Comparison of ENCODE assay signal across 14 cellular contexts in the genomic region with DNA sequence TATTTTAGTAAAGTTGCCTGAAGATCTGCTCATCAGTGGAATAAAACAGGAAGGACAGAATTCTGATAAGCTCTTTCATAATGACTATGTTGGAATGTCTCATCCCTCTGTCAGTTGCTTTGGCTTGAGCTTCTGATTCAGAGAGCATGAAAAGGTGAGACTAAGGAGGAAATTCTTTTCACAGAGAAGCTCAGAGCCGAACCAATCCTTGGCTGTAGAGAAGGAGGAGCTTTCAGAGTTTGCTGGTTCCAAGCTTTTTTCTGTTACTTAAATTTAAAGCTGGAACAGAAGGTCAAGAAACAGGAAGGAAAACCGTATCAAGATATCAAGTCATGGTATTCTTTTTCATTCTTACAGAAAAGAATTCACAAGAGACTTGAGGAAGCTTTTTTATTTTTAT. TPM values are rescaled to one million over a fixed set of nuclear protein-coding genes. Genes with fewer than 3 reads are reported as not detected.
A peak's percentile ranks its signal among the peaks of the same experiment; 100 is the strongest.
DNase-seq lines count a peak whose midpoint lies in the region; ATAC-seq and TF ChIP-seq lines count a peak whose summit lies in the region.
"Had no signal": no experiment of that assay in that cellular context is flagged by ENCODE, and none has a peak within 500 bp of the region (broad histone marks: within the 10 kb centered on the region; RNA-seq: fewer than 3 reads in every experiment).

No MANE protein-coding gene starts in this region.

- peak overlapping the region; percentile 76 for H3K27ac ChIP-seq in RWPE2 (ENCODE audit: poor library complexity, severe bottlenecking)
- H3K27ac ChIP-seq: pancreas had no signal

- H3K27me3 Mint-ChIP-seq in activated naive CD8-positive, alpha-beta T cell treated with anti-CD3 and anti-CD28 coated beads for 36 hours = peaks cover 27% of the 10 kb centered on the region
- peaks cover 12% of the 10 kb centered on the region for H3K27me3 Mint-ChIP-seq in activated naive CD8-positive, alpha-beta T cell treated with anti-CD3 and anti-CD28 coated beads, Interleukin-2, amount 50 U/mL, for 24 hours
- H3K27me3 Mint-ChIP-seq in naive thymus-derived CD8-positive, alpha-beta T cell = peaks cover 6 to 31% (median 15%) of the 10 kb centered on the region in 5 donors

- peak overlapping the region; percentile 63 for H3K27ac Mint-ChIP-seq in activated naive CD8-positive, alpha-beta T cell treated with anti-CD3 and anti-CD28 coated beads for 36 hours
- no peak overlapping the region for H3K27ac Mint-ChIP-seq in activated naive CD8-positive, alpha-beta T cell treated with anti-CD3 and anti-CD28 coated beads, Interleukin-2, amount 50 U/mL, for 24 hours
- no peak overlapping the region for H3K27ac Mint-ChIP-seq in naive thymus-derived CD8-positive, alpha-beta T cell
- H3K27ac Mint-ChIP-seq: type B pancreatic cell had no signal

- peaks cover 9% of the 10 kb centered on the region for H3K4me1 ChIP-seq in RWPE2 (ENCODE audit: insufficient read depth, poor library complexity, severe bottlenecking)
- peaks cover 28% of the 10 kb centered on the region for H3K4me1 ChIP-seq in skeletal muscle satellite cell (ENCODE audit: control insufficient read depth, insufficient read depth, low read length)
- H3K4me1 ChIP-seq: pancreas had no signal

- no peak for ATAC-seq in activated naive CD8-positive, alpha-beta T cell treated with anti-CD3 and anti-CD28 coated beads, Interleukin-2, amount 50 U/mL, for 24 hours
- ATAC-seq in RWPE2 (ENCODE audit: low read depth) = peak; percentile 77
- no peak for ATAC-seq in naive thymus-derived CD8-positive, alpha-beta T cell
- ATAC-seq: pancreas had no signal

- no peak overlapping the region for H3K4me3 Mint-ChIP-seq in activated naive CD8-positive, alpha-beta T cell treated with anti-CD3 and anti-CD28 coated beads for 36 hours
- no peak overlapping the region for H3K4me3 Mint-ChIP-seq in activated naive CD8-positive, alpha-beta T cell treated with anti-CD3 and anti-CD28 coated beads, Interleukin-2, amount 50 U/mL, for 24 hours
- H3K4me3 Mint-ChIP-seq in naive thymus-derived CD8-positive, alpha-beta T cell = no peak overlapping the region
- H3K4me3 Mint-ChIP-seq: type B pancreatic cell had no signal

- H3K9me3 Mint-ChIP-seq in activated naive CD8-positive, alpha-beta T cell treated with anti-CD3 and anti-CD28 coated beads for 36 hours = no peaks in the 10 kb centered on the region
- H3K9me3 Mint-ChIP-seq in activated naive CD8-positive, alpha-beta T cell treated with anti-CD3 and anti-CD28 coated beads, Interleukin-2, amount 50 U/mL, for 24 hours = no peaks in the 10 kb centered on the region
- H3K9me3 Mint-ChIP-seq in naive thymus-derived CD8-positive, alpha-beta T cell = no peaks in the 10 kb centered on the region
- H3K9me3 Mint-ChIP-seq: type B pancreatic cell had no signal

- H3K4me1 Mint-ChIP-seq in activated naive CD8-positive, alpha-beta T cell treated with anti-CD3 and anti-CD28 coated beads for 36 hours = peaks cover 11% of the 10 kb centered on the region
- peaks cover 13% of the 10 kb centered on the region for H3K4me1 Mint-ChIP-seq in activated naive CD8-positive, alpha-beta T cell treated with anti-CD3 and anti-CD28 coated beads, Interleukin-2, amount 50 U/mL, for 24 hours
- peaks cover 4 to 10% (median 7%) of the 10 kb centered on the region in 4 donors for H3K4me1 Mint-ChIP-seq in naive thymus-derived CD8-positive, alpha-beta T cell

- TF ChIP-seq CTCF in RWPE2 (IDR thresholded peaks at IDR 0.05; ENCODE audit: poor library complexity, severe bottlenecking) = no peak
- TF ChIP-seq CTCF in fibroblast of mammary gland (conservative IDR thresholded peaks at IDR 0.05; ENCODE audit: control insufficient read depth, insufficient read depth, low read depth, low read length) = no peak

- H3K36me3 Mint-ChIP-seq in activated naive CD8-positive, alpha-beta T cell treated with anti-CD3 and anti-CD28 coated beads for 36 hours = no peaks in the 10 kb centered on the region
- H3K36me3 Mint-ChIP-seq in activated naive CD8-positive, alpha-beta T cell treated with anti-CD3 and anti-CD28 coated beads, Interleukin-2, amount 50 U/mL, for 24 hours (ENCODE audit: low read depth) = no peaks in the 10 kb centered on the region
- H3K36me3 Mint-ChIP-seq in naive thymus-derived CD8-positive, alpha-beta T cell = no peaks in the 10 kb centered on the region
- H3K36me3 Mint-ChIP-seq: type B pancreatic cell had no signal

- DNase-seq in activated naive CD8-positive, alpha-beta T cell treated with anti-CD3 and anti-CD28 coated beads for 36 hours = no peak
- no peak for DNase-seq in activated naive CD8-positive, alpha-beta T cell treated with anti-CD3 and anti-CD28 coated beads, Interleukin-2, amount 50 U/mL, for 24 hours
- DNase-seq in RWPE2 (ENCODE audit: low spot score) = no peak
- peak; percentile 72 for DNase-seq in fibroblast of mammary gland (ENCODE audit: low read depth)
- DNase-seq in NCI-H1092 (lab: John Stamatoyannopoulos, UW) = no peak
- DNase-seq in NCI-H2081 treated with DMSO at 0.1 percent for 48 hours (lab: John Stamatoyannopoulos, UW) = no peak
- no peak for DNase-seq in naive thymus-derived CD8-positive, alpha-beta T cell
- DNase-seq: activated CD4-positive, CD25-positive, alpha-beta regulatory T cell treated with anti-CD3 and anti-CD28 coated beads, Interleukin-2, amount 50 U/mL, for 72 hours; DMS153; KBM-7; pancreas; SW 1271 had no signal

- H3K4me3 ChIP-seq in RWPE2 (ENCODE audit: severe bottlenecking) (no peak overlapping the region), fibroblast of mammary gland (ENCODE audit: control insufficient read depth, low read depth, low read length) (no peak overlapping the region), skeletal muscle satellite cell (ENCODE audit: low read length) (no peak overlapping the region)
- H3K4me3 ChIP-seq: pancreas had no signal

- H3K36me3 ChIP-seq in RWPE2 (ENCODE audit: low read depth) (peaks cover 4% of the 10 kb centered on the region), skeletal muscle satellite cell (ENCODE audit: insufficient read depth, low read length) (no peaks in the 10 kb centered on the region)
- H3K36me3 ChIP-seq: pancreas had no signal

- H3K27me3 ChIP-seq in RWPE2 (ENCODE audit: insufficient read depth, poor library complexity, severe bottlenecking) = no peaks in the 10 kb centered on the region
- no peaks in the 10 kb centered on the region for H3K27me3 ChIP-seq in skeletal muscle satellite cell (ENCODE audit: control insufficient read depth, insufficient read depth, low read length)
- H3K27me3 ChIP-seq: pancreas had no signal

- peak overlapping the region; percentile 70 for H3K9ac ChIP-seq in skeletal muscle satellite cell (ENCODE audit: low read depth, low read length)

- POLR2A ChIA-PET in naive thymus-derived CD8-positive, alpha-beta T cell (lab: Charles Lee) = interaction anchor here (0.6 to 2.6 kb wide), 3 partner anchors 13 to 49 kb away, joined by 3 to 8 read pairs (median 5); no protein-coding TSS in a partner anchor

- H3K4me2 ChIP-seq in skeletal muscle satellite cell (ENCODE audit: low read length) = peak overlapping the region; percentile 11

- H3K9me3 ChIP-seq in RWPE2 (ENCODE audit: severe bottlenecking) (no peaks in the 10 kb centered on the region), skeletal muscle satellite cell (replicated peaks; ENCODE audit: low read length) (no peaks in the 10 kb centered on the region)
- H3K9me3 ChIP-seq: pancreas had no signal

RNA-seq across cellular contexts. Expression of a gene that starts 24.0 kb away (rescaled TPM):
- 1 to 10 TPM; 1.5 to 2.5 TPM for total RNA-seq in activated naive CD8-positive, alpha-beta T cell treated with anti-CD3 and anti-CD28 coated beads for 36 hours
- 0.66 and 1.8 TPM in 2 replicates for total RNA-seq in skeletal muscle satellite cell (2012; rRNA removed)
- total RNA-seq in naive thymus-derived CD8-positive, alpha-beta T cell = 1 to 10 TPM; 1.4 to 1.5 TPM
- 1 to 10 TPM in 2 of 3 donors, under 1 TPM in 1; 0.15 to 2.0 (median 1.1) TPM for polyA plus RNA-seq in naive thymus-derived CD8-positive, alpha-beta T cell

RNA-seq across cellular contexts. Expression of a gene that starts 38.3 kb away (rescaled TPM):
- 100 to 1,000 TPM; 148 to 153 TPM for total RNA-seq in activated naive CD8-positive, alpha-beta T cell treated with anti-CD3 and anti-CD28 coated beads for 36 hours
- total RNA-seq in skeletal muscle satellite cell (2012; rRNA removed) = 458 and 496 TPM in 2 replicates
- 10 to 100 TPM; 38.7 to 44.3 TPM for total RNA-seq in naive thymus-derived CD8-positive, alpha-beta T cell
- polyA plus RNA-seq in naive thymus-derived CD8-positive, alpha-beta T cell = 100 to 1,000 TPM; 119 to 135 (median 134) TPM

RNA-seq across cellular contexts. Expression of a gene that starts 45.2 kb away (rescaled TPM):
- 10 to 100 TPM; 18.8 to 19.4 TPM for total RNA-seq in activated naive CD8-positive, alpha-beta T cell treated with anti-CD3 and anti-CD28 coated beads for 36 hours
- 28.4 and 31.9 TPM in 2 replicates for total RNA-seq in skeletal muscle satellite cell (2012; rRNA removed)
- 10 to 100 TPM; 14.2 to 16.0 TPM for total RNA-seq in naive thymus-derived CD8-positive, alpha-beta T cell
- 10 to 100 TPM; 10.6 to 16.0 (median 15.6) TPM for polyA plus RNA-seq in naive thymus-derived CD8-positive, alpha-beta T cell
